Comparison of ENCODE assay signal across 1 cellular context in the genomic region with DNA sequence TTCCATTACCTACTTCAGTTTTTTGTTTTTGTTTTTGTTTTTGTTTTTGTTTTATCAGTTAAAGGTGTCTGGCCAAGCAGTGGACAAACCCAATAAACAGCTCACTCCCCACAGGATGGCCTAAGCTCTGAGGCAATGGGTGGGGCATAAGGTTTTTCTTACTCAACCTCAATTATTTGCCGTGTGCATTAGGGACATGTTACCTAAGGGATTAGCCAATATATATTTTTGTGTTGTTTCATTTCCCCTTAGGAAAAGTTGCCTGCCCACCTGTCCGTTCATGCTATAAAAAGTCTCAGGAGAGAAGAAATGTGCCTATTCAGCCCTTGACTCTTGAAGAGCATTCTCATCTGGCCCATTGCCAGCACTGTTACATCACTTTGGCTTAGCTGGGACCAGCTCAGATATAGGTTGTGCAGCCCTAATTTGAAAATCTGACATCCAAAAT.
A peak's percentile ranks its signal among the peaks of the same experiment; 100 is the strongest.
TF ChIP-seq lines count a peak whose summit lies in the region.

No MANE protein-coding gene starts in this region.

TF ChIP-seq in HEK293, 187 proteins besides CTCF, POLR2A, EP300 and RAD21 (continued from another document and continues in another):
- TF ChIP-seq REST (tag by site-specific recombination; IDR thresholded peaks at IDR 0.05) (no peak), ZNF366 (tag by site-specific recombination; conservative IDR thresholded peaks at IDR 0.05) (no peak), ZNF518A (tag by site-specific recombination; conservative IDR thresholded peaks at IDR 0.05; ENCODE audit: low read depth) (no peak), KLF9 (tag by site-specific recombination; IDR thresholded peaks at IDR 0.05; ENCODE audit: low read depth) (no peak), ZNF146 (tag by site-specific recombination; IDR thresholded peaks at IDR 0.05) (no peak), ZNF19 (tag by site-specific recombination; IDR thresholded peaks at IDR 0.05; ENCODE audit: low read depth) (no peak), ZNF670 (tag by site-specific recombination; IDR thresholded peaks at IDR 0.05; ENCODE audit: low read depth) (no peak), ZNF114 (tag by site-specific recombination; IDR thresholded peaks at IDR 0.05) (no peak), TCF7L2 (IDR thresholded peaks at IDR 0.05; ENCODE audit: borderline replicate concordance, low read depth, low read length) (no peak), ZNF433 (tag by site-specific recombination; IDR thresholded peaks at IDR 0.05; ENCODE audit: low read depth) (no peak), ZNF513 (tag by site-specific recombination; IDR thresholded peaks at IDR 0.05) (no peak), ZNF155 (tag by site-specific recombination; IDR thresholded peaks at IDR 0.05) (no peak), ZEB2 (tag by site-specific recombination; IDR thresholded peaks at IDR 0.05) (no peak), KLF10 (tag by site-specific recombination; IDR thresholded peaks at IDR 0.05) (peak; percentile 80), PRDM10 (tag by site-specific recombination; IDR thresholded peaks at IDR 0.05) (peak; percentile 64), ZNF777 (tag by site-specific recombination; IDR thresholded peaks at IDR 0.05; ENCODE audit: borderline replicate concordance) (no peak), ZNF239 (tag by site-specific recombination; IDR thresholded peaks at IDR 0.05) (no peak), ZNF600 (tag by site-specific recombination; IDR thresholded peaks at IDR 0.05) (no peak), ZNF548 (tag by site-specific recombination; IDR thresholded peaks at IDR 0.05) (no peak), OVOL3 (tag by site-specific recombination; IDR thresholded peaks at IDR 0.05) (no peak), ZNF701 (tag by site-specific recombination; IDR thresholded peaks at IDR 0.05) (no peak), ZFP69B (tag by site-specific recombination; IDR thresholded peaks at IDR 0.05) (no peak), ZBTB1 (tag by site-specific recombination; IDR thresholded peaks at IDR 0.05) (no peak), TSHZ1 (tag by site-specific recombination; IDR thresholded peaks at IDR 0.05; ENCODE audit: borderline replicate concordance) (no peak; the same call in 1 of the 2 replicates), GLIS2 (tag by site-specific recombination; IDR thresholded peaks at IDR 0.05) (no peak)
- TF ChIP-seq, protein P1, sequence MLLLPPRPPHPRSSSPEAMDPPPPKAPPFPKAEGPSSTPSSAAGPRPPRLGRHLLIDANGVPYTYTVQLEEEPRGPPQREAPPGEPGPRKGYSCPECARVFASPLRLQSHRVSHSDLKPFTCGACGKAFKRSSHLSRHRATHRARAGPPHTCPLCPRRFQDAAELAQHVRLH (tag by site-specific recombination; IDR thresholded peaks at IDR 0.05) = no peak
- TF ChIP-seq, protein P2, sequence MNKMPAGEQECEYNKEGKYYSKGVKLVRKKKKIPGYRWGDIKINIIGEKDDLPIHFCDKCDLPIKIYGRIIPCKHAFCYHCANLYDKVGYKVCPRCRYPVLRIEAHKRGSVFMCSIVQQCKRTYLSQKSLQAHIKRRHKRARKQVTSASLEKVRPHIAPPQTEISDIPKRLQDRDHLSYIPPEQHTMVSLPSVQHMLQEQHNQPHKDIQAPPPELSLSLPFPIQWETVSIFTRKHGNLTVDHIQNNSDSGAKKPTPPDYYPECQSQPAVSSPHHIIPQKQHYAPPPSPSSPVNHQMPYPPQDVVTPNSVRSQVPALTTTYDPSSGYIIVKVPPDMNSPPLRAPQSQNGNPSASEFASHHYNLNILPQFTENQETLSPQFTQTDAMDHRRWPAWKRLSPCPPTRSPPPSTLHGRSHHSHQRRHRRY (tag by site-specific recombination; IDR thresholded peaks at IDR 0.05) = no peak
- TF ChIP-seq, protein P3, sequence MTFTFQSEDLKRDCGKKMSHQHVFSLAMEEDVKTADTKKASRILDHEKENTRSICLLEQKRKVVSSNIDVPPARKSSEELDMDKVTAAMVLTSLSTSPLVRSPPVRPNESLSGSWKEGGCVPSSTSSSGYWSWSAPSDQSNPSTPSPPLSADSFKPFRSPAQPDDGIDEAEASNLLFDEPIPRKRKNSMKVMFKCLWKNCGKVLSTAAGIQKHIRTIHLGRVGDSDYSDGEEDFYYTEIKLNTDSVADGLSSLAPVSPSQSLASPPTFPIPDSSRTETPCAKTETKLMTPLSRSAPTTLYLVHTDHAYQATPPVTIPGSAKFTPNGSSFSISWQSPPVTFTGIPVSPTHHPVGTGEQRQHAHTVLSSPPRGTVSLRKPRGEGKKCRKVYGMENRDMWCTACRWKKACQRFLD (tag by site-specific recombination; IDR thresholded peaks at IDR 0.05) = no peak
- TF ChIP-seq, protein P4, sequence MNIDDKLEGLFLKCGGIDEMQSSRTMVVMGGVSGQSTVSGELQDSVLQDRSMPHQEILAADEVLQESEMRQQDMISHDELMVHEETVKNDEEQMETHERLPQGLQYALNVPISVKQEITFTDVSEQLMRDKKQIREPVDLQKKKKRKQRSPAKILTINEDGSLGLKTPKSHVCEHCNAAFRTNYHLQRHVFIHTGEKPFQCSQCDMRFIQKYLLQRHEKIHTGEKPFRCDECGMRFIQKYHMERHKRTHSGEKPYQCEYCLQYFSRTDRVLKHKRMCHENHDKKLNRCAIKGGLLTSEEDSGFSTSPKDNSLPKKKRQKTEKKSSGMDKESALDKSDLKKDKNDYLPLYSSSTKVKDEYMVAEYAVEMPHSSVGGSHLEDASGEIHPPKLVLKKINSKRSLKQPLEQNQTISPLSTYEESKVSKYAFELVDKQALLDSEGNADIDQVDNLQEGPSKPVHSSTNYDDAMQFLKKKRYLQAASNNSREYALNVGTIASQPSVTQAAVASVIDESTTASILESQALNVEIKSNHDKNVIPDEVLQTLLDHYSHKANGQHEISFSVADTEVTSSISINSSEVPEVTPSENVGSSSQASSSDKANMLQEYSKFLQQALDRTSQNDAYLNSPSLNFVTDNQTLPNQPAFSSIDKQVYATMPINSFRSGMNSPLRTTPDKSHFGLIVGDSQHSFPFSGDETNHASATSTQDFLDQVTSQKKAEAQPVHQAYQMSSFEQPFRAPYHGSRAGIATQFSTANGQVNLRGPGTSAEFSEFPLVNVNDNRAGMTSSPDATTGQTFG (tag by site-specific recombination; IDR thresholded peaks at IDR 0.05; ENCODE audit: borderline replicate concordance) = no peak
